In genomic region chr14:35438910-35439713, GRCh38 we compare ENCODE assay signal across 9 cellular contexts. TPM values are rescaled to one million over a fixed set of nuclear protein-coding genes. Genes with fewer than 3 reads are reported as not detected.
DNase-seq lines count a peak whose midpoint lies in the region; ATAC-seq and TF ChIP-seq lines count a peak whose summit lies in the region.
"Had no signal": no experiment of that assay in that cellular context is flagged by ENCODE, and none has a peak within 500 bp of the region (broad histone marks: within the 10 kb centered on the region; RNA-seq: fewer than 3 reads in every experiment).

No MANE protein-coding gene starts in this region.

- no peak overlapping the region for H3K9ac ChIP-seq in KMS-11
- no peak overlapping the region for H3K9ac ChIP-seq in adipocyte (ENCODE audit: low read length)

- TF ChIP-seq POLR2A in gastroesophageal sphincter (IDR thresholded peaks at IDR 0.05), result no peak

- H3K4me1 ChIP-seq in KMS-11 (ENCODE audit: low read depth, poor library complexity, severe bottlenecking) (no peaks in the 10 kb centered on the region), adipocyte (ENCODE audit: control insufficient read depth, insufficient read depth, low read length) (no peaks in the 10 kb centered on the region), gastroesophageal sphincter (no peaks in the 10 kb centered on the region)

- H3K9me3 ChIP-seq in adipocyte (ENCODE audit: control insufficient read depth, low read length) (peaks cover 7% of the 10 kb centered on the region), gastroesophageal sphincter (peaks cover 0 to 5% (median 0%) of the 10 kb centered on the region in 3 donors)

- intact Hi-C loops in posterior vena cava (cut with DNase I), result no loop called here

- TF ChIP-seq CTCF in KMS-11 (conservative IDR thresholded peaks at IDR 0.05; ENCODE audit: low read depth, low read length), result peak; percentile 38; the same call in 1 of the 2 replicates
- TF ChIP-seq CTCF in gastroesophageal sphincter (IDR thresholded peaks at IDR 0.05), result no peak

- no peak overlapping the region for H3K4me2 ChIP-seq in KMS-11

- H3K27me3 ChIP-seq in KMS-11 (ENCODE audit: insufficient read depth, low read depth) (no peaks in the 10 kb centered on the region), adipocyte (replicated peaks; ENCODE audit: control insufficient read depth, insufficient read depth, low read length) (no peaks in the 10 kb centered on the region), gastroesophageal sphincter (no peaks in the 10 kb centered on the region)

- ATAC-seq in GM18502 (IDR thresholded peaks at IDR 0.05; ENCODE audit: poor library complexity, unreplicated experiment) (no peak), gastroesophageal sphincter (no peak)

- TF ChIP-seq EP300 in gastroesophageal sphincter (IDR thresholded peaks at IDR 0.05), result no peak

- peak; percentile 24 for DNase-seq in DMS 273 (lab: John Stamatoyannopoulos, UW; ENCODE audit: unreplicated experiment)
- DNase-seq in DMS 273 treated with DMSO at 0.1 percent for 48 hours (lab: John Stamatoyannopoulos, UW), result no peak
- peak; percentile 32 for DNase-seq in adipocyte (ENCODE audit: low read depth)
- DNase-seq in posterior vena cava (ENCODE audit: low spot score), result peak; percentile 52
- DNase-seq in cortex of kidney (lab: John Stamatoyannopoulos, UW), result no peak
- DNase-seq: NK-92 treated with Interleukin-12 subunit alpha and Interleukin-12 subunit beta, amount 100 ng/mL, for 24 hours had no signal

- no peak overlapping the region for H3K4me3 ChIP-seq in KMS-11 (IDR thresholded peaks at IDR 0.05; ENCODE audit: insufficient read depth, low read depth, low read length)
- no peak overlapping the region for H3K4me3 ChIP-seq in adipocyte (ENCODE audit: low read length)
- no peak overlapping the region for H3K4me3 ChIP-seq in gastroesophageal sphincter

- H3K36me3 ChIP-seq in KMS-11 (ENCODE audit: insufficient read depth), result no peaks in the 10 kb centered on the region
- H3K36me3 ChIP-seq in adipocyte (ENCODE audit: control insufficient read depth, insufficient read depth, low read length, severe bottlenecking), result no peaks in the 10 kb centered on the region
- no peaks in the 10 kb centered on the region for H3K36me3 ChIP-seq in gastroesophageal sphincter

- H3K27ac ChIP-seq in KMS-11 (no peak overlapping the region), gastroesophageal sphincter (no peak overlapping the region)

- H3K79me2 ChIP-seq in KMS-11 (ENCODE audit: insufficient read depth, low read depth), result no peaks in the 10 kb centered on the region

- H4K20me1 ChIP-seq in KMS-11 (ENCODE audit: insufficient read depth), result no peaks in the 10 kb centered on the region

- WGBS in gastroesophageal sphincter (ENCODE audit: low coverage in 1 of 2), 2 donors, result 55 to 56% methylated on average over 4 of the region's 8 CpGs

- no peak overlapping the region for H2AFZ ChIP-seq in KMS-11 (ENCODE audit: low read depth)

RNA-seq across cellular contexts. Expression of gene NFKBIA, which starts 34.6 kb away (rescaled TPM):
- 100 to 1,000 TPM in 1 of 2 donors, 10 to 100 TPM in 1; 87.1 to 127 TPM for total RNA-seq in posterior vena cava
- 100 to 1,000 TPM; 285 to 493 (median 341) TPM for total RNA-seq in gastroesophageal sphincter

Comparison
In these comparisons a context has a peak if more than half of its experiments do, and no peak if none do; other contexts are left out.
1. DNase-seq: peak in DMS 273 (single experiment), adipocyte (single experiment) and posterior vena cava (single experiment); none in DMS 273 treated with DMSO at 0.1 percent for 48 hours (single experiment) and cortex of kidney (single experiment).